In the genomic region with DNA sequence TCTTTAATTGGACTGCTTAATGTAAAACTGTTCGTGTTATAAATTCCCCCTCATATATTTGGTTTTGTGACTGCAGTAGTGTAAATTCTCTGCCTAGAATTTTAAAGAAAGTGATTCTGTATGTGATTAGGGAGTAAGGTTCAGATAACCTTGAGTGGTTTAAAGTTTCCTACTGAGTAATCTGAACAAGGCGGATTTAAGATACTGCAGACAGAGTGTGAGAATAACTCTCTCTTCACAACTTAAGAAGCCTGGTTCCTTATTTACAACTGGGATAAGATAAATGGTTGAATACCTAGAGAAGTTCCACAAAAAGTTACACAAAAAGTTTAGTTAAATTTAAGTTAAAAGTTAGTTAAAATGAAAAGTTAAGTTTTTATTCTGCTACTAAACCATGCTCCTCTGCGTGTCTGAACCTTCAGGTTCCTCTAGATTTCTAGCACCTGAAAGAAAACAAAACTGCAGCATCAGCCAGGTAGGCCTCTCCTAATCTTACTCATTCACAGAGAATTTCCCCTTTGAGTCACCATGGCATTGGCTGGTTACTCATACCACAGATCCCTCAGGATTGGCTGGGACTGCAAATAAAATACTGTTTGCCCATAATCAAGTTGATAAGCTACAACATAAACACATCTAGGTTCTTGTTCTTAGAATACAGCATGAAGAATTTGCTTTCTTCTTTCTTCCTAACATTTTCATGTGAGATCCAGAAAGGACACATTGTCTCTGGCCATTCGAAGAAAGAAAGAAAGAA, we compare ENCODE assay signal across 11 cellular contexts. TPM values are rescaled to one million over a fixed set of nuclear protein-coding genes. Genes with fewer than 3 reads are reported as not detected.
DNase-seq lines count a peak whose midpoint lies in the region; ATAC-seq, FAIRE-seq and TF ChIP-seq lines count a peak whose summit lies in the region.
"Had no signal": no experiment of that assay in that cellular context is flagged by ENCODE, and none has a peak within 500 bp of the region (broad histone marks: within the 10 kb centered on the region; RNA-seq: fewer than 3 reads in every experiment).

Gene ARL14, plus strand, starts transcription at position 614 of the 757 bp plus-strand sequence. CDS start 187 bp downstream, outside the sequence.

- no peak for TF ChIP-seq EP300 in sigmoid colon (IDR thresholded peaks at IDR 0.05)

- DNase-seq in LHCN-M2 (ENCODE audit: low read depth): peak; percentile 30
- peak in 3 of 6 donors; percentile 55 to 64 (median 56) for DNase-seq in pancreas
- no peak for DNase-seq in sigmoid colon
- DNase-seq in T-helper 1 cell: no peak
- DNase-seq in COR-L47 (lab: John Stamatoyannopoulos, UW): no peak
- DNase-seq: DND-41, naive B cell had no signal

- ATAC-seq in GM18502 (IDR thresholded peaks at IDR 0.05; ENCODE audit: poor library complexity, unreplicated experiment): peak; percentile 80
- ATAC-seq in esophagus mucosa: peak; percentile 98
- ATAC-seq in pancreas: peak; percentile 85 to 93 (median 91)
- no peak for ATAC-seq in GM18517 (IDR thresholded peaks at IDR 0.05; ENCODE audit: unreplicated experiment)

- WGBS in pancreas, 2 donors: 34 to 42% methylated on average over 4 of the region's 4 CpGs
- 21 to 74% methylated on average over 4 of the region's 4 CpGs for WGBS in sigmoid colon, 2 donors

- intact Hi-C loops in pancreas (cut with DNase I): no loop called here
- intact Hi-C loops in sigmoid colon (cut with DNase I): no loop called here

- peak; percentile 78 for FAIRE-seq in pancreas (lab: Jason Lieb, UNC)
- FAIRE-seq: endometrium had no signal

- peaks cover 25 to 45% (median 33%) of the 10 kb centered on the region in 3 donors for H3K4me1 ChIP-seq in pancreas
- H3K4me1 ChIP-seq in sigmoid colon: no peaks in the 10 kb centered on the region

- TF ChIP-seq CTCF in pancreas (IDR thresholded peaks at IDR 0.05) (no peak), sigmoid colon (IDR thresholded peaks at IDR 0.05) (no peak)

- H3K4me3 ChIP-seq in pancreas (peak within 1 kb of the TSS in 3 of 4 donors; percentile 6 to 37 (median 24)), sigmoid colon (no peak within 1 kb of the TSS)

- H3K27me3 ChIP-seq in pancreas (no peaks in the 10 kb centered on the region), sigmoid colon (no peaks in the 10 kb centered on the region)

- no peaks in the 10 kb centered on the region for H3K36me3 ChIP-seq in pancreas
- H3K36me3 ChIP-seq in sigmoid colon: no peaks in the 10 kb centered on the region

- no peaks in the 10 kb centered on the region for H3K9me3 ChIP-seq in pancreas
- no peaks in the 10 kb centered on the region for H3K9me3 ChIP-seq in sigmoid colon

- TF ChIP-seq POLR2A in sigmoid colon (IDR thresholded peaks at IDR 0.05): peak in 1 of 2 donors; percentile 34

- peak within 1 kb of the TSS; percentile 65 to 83 (median 76) for H3K27ac ChIP-seq in pancreas
- no peak within 1 kb of the TSS for H3K27ac ChIP-seq in sigmoid colon

RNA-seq across cellular contexts. Expression of gene ARL14, which starts in this region (rescaled TPM):
- total RNA-seq in LHCN-M2 (2014; rRNA removed): not detected in 2 replicates
- polyA plus RNA-seq in LHCN-M2 (2012): not detected
- total RNA-seq in esophagus mucosa: 0.32 TPM
- total RNA-seq in pancreas: 1 to 10 TPM in 5 of 6 donors, under 1 TPM in 1; 0.75 to 2.8 (median 1.8) TPM
- polyA plus RNA-seq in pancreas: 1 to 10 TPM; 4.1 to 5.8 TPM
- total RNA-seq in sigmoid colon: not detected
- polyA plus RNA-seq in sigmoid colon: 100 to 1,000 TPM in 2 of 3 donors, 10 to 100 TPM in 1; 23.3 to 144 (median 109) TPM

Comparison
In these comparisons a context has a peak if more than half of its experiments do, and no peak if none do; other contexts are left out.
1. Peak in DNase-seq in LHCN-M2; RNA of the gene not detected or under 1 TPM.
2. Peak in ATAC-seq in esophagus mucosa; RNA of the gene not detected or under 1 TPM.
3. H3K27ac ChIP-seq: peak in pancreas (4 of 4); none in sigmoid colon (0 of 4).
4. H3K4me3 ChIP-seq: peak in pancreas (3 of 4); none in sigmoid colon (0 of 4).